In the genomic region with DNA sequence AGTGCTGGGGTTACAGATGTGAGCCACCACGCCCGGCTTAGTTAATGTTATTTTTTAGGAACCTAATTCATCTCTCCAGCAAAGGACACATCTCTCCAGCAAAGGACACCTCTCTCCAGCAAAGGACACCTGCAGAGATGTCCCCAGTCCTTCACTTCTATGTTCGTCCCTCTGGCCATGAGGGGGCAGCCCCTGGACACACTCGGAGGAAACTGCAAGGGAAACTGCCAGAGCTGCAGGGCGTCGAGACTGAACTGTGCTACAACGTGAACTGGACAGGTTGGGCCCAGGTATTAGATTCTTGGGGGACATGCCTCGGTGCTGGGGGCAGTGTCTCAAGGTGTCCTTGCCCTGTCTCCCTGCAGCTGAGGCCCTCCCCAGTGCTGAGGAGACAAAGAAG, we compare ENCODE assay signal across 10 cellular contexts. TPM values are rescaled to one million over a fixed set of nuclear protein-coding genes. Genes with fewer than 3 reads are reported as not detected.
A peak's percentile ranks its signal among the peaks of the same experiment; 100 is the strongest.
DNase-seq lines count a peak whose midpoint lies in the region; ATAC-seq and TF ChIP-seq lines count a peak whose summit lies in the region.
"Had no signal": no experiment of that assay in that cellular context is flagged by ENCODE, and none has a peak within 500 bp of the region (broad histone marks: within the 10 kb centered on the region; RNA-seq: fewer than 3 reads in every experiment).

No MANE protein-coding gene starts in this region.

- H3K36me3 Mint-ChIP-seq in CD4-positive, alpha-beta T cell (ENCODE audit: low read depth), result peaks cover 32% of the 10 kb centered on the region

- no peaks in the 10 kb centered on the region for H3K9me3 Mint-ChIP-seq in CD4-positive, alpha-beta T cell
- H3K9me3 Mint-ChIP-seq: activated naive CD4-positive, alpha-beta T cell treated with anti-CD3 and anti-CD28 coated beads, Interleukin-2, amount 10 ng/mL, durations not matched to agents 7 days and 5 days had no signal

- no peak overlapping the region for H3K27ac ChIP-seq in CD4-positive, alpha-beta T cell (ENCODE audit: low read depth, low read length)

- H3K27me3 Mint-ChIP-seq in CD4-positive, alpha-beta T cell, result peaks cover 3% of the 10 kb centered on the region
- H3K27me3 Mint-ChIP-seq: activated naive CD4-positive, alpha-beta T cell treated with anti-CD3 and anti-CD28 coated beads, Interleukin-2, amount 10 ng/mL, durations not matched to agents 7 days and 5 days had no signal

- H3K4me1 Mint-ChIP-seq in CD4-positive, alpha-beta T cell (ENCODE audit: low read depth), result peaks cover 19% of the 10 kb centered on the region

- no peaks in the 10 kb centered on the region for H3K27me3 ChIP-seq in CD4-positive, alpha-beta T cell (ENCODE audit: control insufficient read depth, insufficient read depth, low read length)

- DNase-seq in CD4-positive, alpha-beta T cell, result no peak
- DNase-seq in SHP77 treated with DMSO at 0.1 percent for 48 hours (lab: John Stamatoyannopoulos, UW), result peak; percentile 8
- peak; percentile 51 for DNase-seq in left kidney (ENCODE audit: low read depth, low spot score)
- no peak for DNase-seq in T1000 (lab: John Stamatoyannopoulos, UW)
- no peak for DNase-seq in OCI-M1 (lab: John Stamatoyannopoulos, UW)
- DNase-seq: activated naive CD4-positive, alpha-beta T cell treated with anti-CD3 and anti-CD28 coated beads, Interleukin-2, amount 10 ng/mL, durations not matched to agents 7 days and 5 days; DND-41; NCI-H1930; stimulated activated naive CD4-positive, alpha-beta T cell treated with Interleukin-2 at 50 U/mL for 16 hours had no signal

- no peak overlapping the region for H3K4me3 Mint-ChIP-seq in CD4-positive, alpha-beta T cell
- H3K4me3 Mint-ChIP-seq: activated naive CD4-positive, alpha-beta T cell treated with anti-CD3 and anti-CD28 coated beads, Interleukin-2, amount 10 ng/mL, durations not matched to agents 7 days and 5 days had no signal

- no peaks in the 10 kb centered on the region for H3K9me3 ChIP-seq in CD4-positive, alpha-beta T cell (ENCODE audit: control insufficient read depth, low read length)

- TF ChIP-seq CTCF in CD4-positive, alpha-beta T cell (IDR thresholded peaks at IDR 0.05), result no peak

- POLR2A ChIA-PET in CD4-positive, alpha-beta T cell (lab: Charles Lee), result no interaction called here

- no peak for ATAC-seq in CD4-positive, alpha-beta T cell (ENCODE audit: poor library complexity)
- no peak for ATAC-seq in HG02870 (IDR thresholded peaks at IDR 0.05; ENCODE audit: unreplicated experiment)

- H3K27ac Mint-ChIP-seq in CD4-positive, alpha-beta T cell, result peak overlapping the region; percentile 27

- CTCF ChIA-PET in CD4-positive, alpha-beta T cell (lab: Charles Lee), result no interaction called here

- intact Hi-C loops in CD4-positive, alpha-beta T cell (cut with DNase I, micrococcal nuclease), result no loop called here

RNA-seq across cellular contexts. Expression of a gene that starts 4.7 kb away (rescaled TPM):
- total RNA-seq in CD4-positive, alpha-beta T cell, result 10 to 100 TPM; 22.3 to 23.0 TPM

RNA-seq across cellular contexts. Expression of a gene that starts 5.9 kb away (rescaled TPM):
- 100 to 1,000 TPM; 259 to 269 TPM for total RNA-seq in CD4-positive, alpha-beta T cell

RNA-seq across cellular contexts. Expression of a gene that starts 34.7 kb away (rescaled TPM):
- total RNA-seq in CD4-positive, alpha-beta T cell, result 10 to 100 TPM; 23.1 to 24.6 TPM

RNA-seq across cellular contexts. Expression of a gene that starts 41.4 kb away (rescaled TPM):
- total RNA-seq in CD4-positive, alpha-beta T cell, result 1 to 10 TPM; 3.6 to 4.1 TPM

RNA-seq across cellular contexts. Expression of a gene that starts 43.4 kb away (rescaled TPM):
- 1 to 10 TPM in 1 of 2 experiments, under 1 TPM in 1; 0.56 to 1.4 TPM for total RNA-seq in CD4-positive, alpha-beta T cell

Comparison
In these comparisons a context has a peak if more than half of its experiments do, and no peak if none do; other contexts are left out.
1. DNase-seq: peak in SHP77 treated with DMSO at 0.1 percent for 48 hours (single experiment) and left kidney (single experiment); none in CD4-positive, alpha-beta T cell (0 of 10), T1000 (single experiment) and OCI-M1 (single experiment).